In the genomic region with DNA sequence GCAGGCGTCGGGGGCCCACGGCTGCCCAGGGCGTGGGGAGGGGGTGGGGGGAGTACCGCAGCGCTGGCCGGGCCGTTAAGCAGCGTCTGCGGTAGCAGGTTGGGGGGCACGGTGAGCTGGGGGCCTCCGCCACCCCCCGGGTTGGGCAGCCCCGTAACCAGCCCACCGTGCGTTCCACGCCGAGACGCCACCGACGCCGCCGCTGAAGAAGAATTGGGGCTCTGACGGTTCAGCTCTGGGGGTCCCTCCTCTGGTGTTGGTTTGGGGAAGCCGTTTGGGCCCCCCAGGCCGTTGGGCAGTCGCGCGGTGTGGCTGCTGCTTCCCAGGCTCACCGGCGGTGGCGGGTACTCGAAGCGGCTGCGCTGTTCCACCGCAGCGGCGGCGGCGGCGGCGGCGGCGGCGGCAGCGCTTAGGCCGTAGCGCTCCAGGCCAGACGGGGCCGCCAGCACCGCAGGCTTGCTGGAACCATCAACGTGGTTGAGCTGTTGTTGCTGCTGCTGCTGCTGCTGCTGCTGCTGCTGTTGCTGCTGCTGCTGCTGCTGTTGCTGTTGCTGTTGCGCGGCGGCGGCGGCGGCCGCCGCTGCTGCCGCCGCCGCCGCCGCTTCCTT, we compare ENCODE assay signal across 1 cellular context.
TF ChIP-seq lines count a peak whose summit lies in the region.

No MANE protein-coding gene starts in this region.

TF ChIP-seq in H1, 55 proteins besides CTCF, POLR2A, EP300 and RAD21:
- TF ChIP-seq EZH2 (IDR thresholded peaks at IDR 0.05; ENCODE audit: low read depth, low read length, severe bottlenecking) (no peak), RNF2 (IDR thresholded peaks at IDR 0.05; ENCODE audit: borderline replicate concordance, low read depth, low read length, missing control alignments, poor library complexity, severe bottlenecking) (peak; percentile 7), TAF1 (IDR thresholded peaks at IDR 0.05; ENCODE audit: low read depth, low read length) (0 out of 2 replicates have a peak, but pooled peaks have one; percentile 10)
